Comparison of ENCODE assay signal across 9 cellular contexts in the genomic region with DNA sequence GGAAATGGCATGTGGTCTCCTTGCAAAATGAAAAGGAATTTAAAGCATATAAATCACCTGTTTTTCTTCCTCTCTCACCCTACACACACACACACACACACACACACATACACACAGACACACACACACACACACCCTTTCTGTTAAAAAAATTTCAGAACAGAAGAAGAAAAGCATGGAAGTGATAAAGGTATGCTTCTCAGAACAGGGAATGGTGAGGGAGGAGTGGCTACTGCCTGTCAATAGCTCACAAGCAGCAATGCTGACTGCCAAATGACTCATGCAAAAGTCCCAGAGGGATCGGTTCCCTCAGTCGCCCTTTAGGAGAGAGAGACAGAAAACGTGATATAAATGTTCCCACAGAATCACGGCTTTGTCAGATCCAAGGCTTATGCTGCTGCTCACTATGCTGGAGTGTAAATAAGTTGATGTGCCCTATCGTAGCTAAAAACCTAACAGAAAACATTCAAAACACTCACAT.
DNase-seq lines count a peak whose midpoint lies in the region; ATAC-seq and TF ChIP-seq lines count a peak whose summit lies in the region.
"Had no signal": no experiment of that assay in that cellular context is flagged by ENCODE, and none has a peak within 500 bp of the region (broad histone marks: within the 10 kb centered on the region; RNA-seq: fewer than 3 reads in every experiment).

No MANE protein-coding gene starts in this region.

- H3K4me3 ChIP-seq in HFF-Myc (replicated peaks; ENCODE audit: low read depth, low read length) (peak overlapping the region; percentile 10), astrocyte of the spinal cord (ENCODE audit: low read depth, low read length) (no peak overlapping the region), suprapubic skin (no peak overlapping the region)

- H3K4me1 ChIP-seq in suprapubic skin: peaks cover 20% of the 10 kb centered on the region

- no peak for TF ChIP-seq EP300 in suprapubic skin (IDR thresholded peaks at IDR 0.05)

- ATAC-seq in HG03378 (IDR thresholded peaks at IDR 0.05; ENCODE audit: unreplicated experiment) (no peak), HG02970 (IDR thresholded peaks at IDR 0.05; ENCODE audit: low FRiP score, unreplicated experiment) (no peak)

- H3K9me3 ChIP-seq in suprapubic skin: no peaks in the 10 kb centered on the region

- H3K27me3 ChIP-seq in suprapubic skin: no peaks in the 10 kb centered on the region

- DNase-seq in HFF-Myc (ENCODE audit: extremely low read depth, low read depth) (peak; percentile 66), astrocyte of the spinal cord (ENCODE audit: low read depth, low spot score) (peak; percentile 92), iPS-NIHi7 (ENCODE audit: extremely low spot score) (peak; percentile 52), suprapubic skin (ENCODE audit: low spot score in 2 of 2) (no peak), NCI-H82 treated with DMSO at 0.1 percent for 48 hours (lab: John Stamatoyannopoulos, UW; ENCODE audit: unreplicated experiment) (no peak)
- DNase-seq in activated CD4-positive, alpha-beta T cell treated with anti-CD3 and anti-CD28 coated beads, Interleukin-2, amount 50 U/mL, for 4 hours: no peak
- DNase-seq: activated B cell treated with CpG ODN at 0.5 μM for 24 hours had no signal

- TF ChIP-seq POLR2A in suprapubic skin (IDR thresholded peaks at IDR 0.05): no peak

- TF ChIP-seq CTCF in HFF-Myc (IDR thresholded peaks at IDR 0.05; ENCODE audit: low read depth, low read length, missing control alignments) (no peak), astrocyte of the spinal cord (IDR thresholded peaks at IDR 0.05; ENCODE audit: low read depth, low read length) (no peak), suprapubic skin (IDR thresholded peaks at IDR 0.05) (no peak)

- peak overlapping the region; percentile 76 for H3K27ac ChIP-seq in suprapubic skin

- WGBS in suprapubic skin: 16% methylated on average over 5 of the region's 5 CpGs

- in situ Hi-C loops in astrocyte of the spinal cord (cut with HindIII; ENCODE audit: low sequenced_read_pairs): no loop called here

- no peaks in the 10 kb centered on the region for H3K36me3 ChIP-seq in suprapubic skin

Comparison
In these comparisons a context has a peak if more than half of its experiments do, and no peak if none do; other contexts are left out.
1. DNase-seq: peak in HFF-Myc (single experiment), astrocyte of the spinal cord (single experiment) and iPS-NIHi7 (single experiment); none in suprapubic skin (0 of 2), NCI-H82 treated with DMSO at 0.1 percent for 48 hours (single experiment) and activated CD4-positive, alpha-beta T cell treated with anti-CD3 and anti-CD28 coated beads, Interleukin-2, amount 50 U/mL, for 4 hours (0 of 2).